In genomic region chr2:136028001-136028400, GRCh38 we compare ENCODE assay signal across 37 cellular contexts.
"Had no signal": no experiment of that assay in that cellular context is flagged by ENCODE, and none has a peak within 500 bp of the region (broad histone marks: within the 10 kb centered on the region; RNA-seq: fewer than 3 reads in every experiment).

No MANE protein-coding gene starts in this region.

- H3K4me3 ChIP-seq: adrenal gland, body of pancreas, breast epithelium had no signal

- H3K36me3 Mint-ChIP-seq: activated CD4-positive, alpha-beta memory T cell treated with anti-CD3 and anti-CD28 coated beads for 36 hours; activated naive CD8-positive, alpha-beta T cell treated with anti-CD3 and anti-CD28 coated beads for 36 hours had no signal

- H3K9me3 ChIP-seq: adrenal gland, body of pancreas, breast epithelium had no signal

- H3K4me1 Mint-ChIP-seq: activated T-helper 17 cell treated with anti-CD3 and anti-CD28 coated beads, Interleukin-2, amount 50 U/mL, for 72 hours had no signal

- H3K4me1 ChIP-seq: breast epithelium had no signal

- H3K27ac Mint-ChIP-seq: activated B cell treated with CpG ODN at 0.5 μM for 24 hours; activated CD4-positive, alpha-beta memory T cell treated with anti-CD3 and anti-CD28 coated beads for 36 hours; activated CD4-positive, alpha-beta T cell treated with anti-CD3 and anti-CD28 coated beads, Interleukin-2, amount 10 ng/mL, durations not matched to agents 24 days and 14 days; activated CD8-positive, alpha-beta T cell treated with anti-CD3 and anti-CD28 coated beads for 36 hours; activated naive CD4-positive, alpha-beta T cell treated with anti-CD3 and anti-CD28 coated beads for 36 hours; activated naive CD4-positive, alpha-beta T cell treated with anti-CD3 and anti-CD28 coated beads, Interleukin-2, amount 50 U/mL, for 72 hours; activated naive CD8-positive, alpha-beta T cell treated with anti-CD3 and anti-CD28 coated beads for 36 hours; activated T-cell treated with anti-CD3 and anti-CD28 coated beads, Interleukin-2, amount 50 U/mL, for 72 hours; activated T-helper 1 cell treated with anti-CD3 and anti-CD28 coated beads, Interleukin-12 subunit alpha, Interleukin-12 subunit beta, Interleukin-2, Interleukin-4 antibody, amounts not matched to agents 30 ng/mL and 10 ng/mL and 1 ng/mL, durations not matched to agents 14 hours and 24 hours and 36 hours; activated T-helper 17 cell treated with anti-CD3 and anti-CD28 coated beads, Interleukin-2, amount 50 U/mL, for 72 hours; T-helper 1 cell treated with Interleukin-12 subunit alpha and Interleukin-12 subunit beta and Interleukin-4 antibody, amounts not matched to agents 30 μg/mL and 1 μg/mL, for 36 hours; T-helper 2 cell treated with Interferon-gamma antibody and Interleukin-4, amounts not matched to agents 5 μg/mL and 100 μg/mL, for 36 hours had no signal

- H3K27me3 ChIP-seq: adrenal gland, body of pancreas, brain microvascular endothelial cell, breast epithelium had no signal

- ATAC-seq: activated CD8-positive, alpha-beta T cell treated with anti-CD3 and anti-CD28 coated beads for 36 hours; activated naive CD4-positive, alpha-beta T cell treated with anti-CD3 and anti-CD28 coated beads, Interleukin-2, amount 50 U/mL, for 72 hours; activated T-cell treated with anti-CD3 and anti-CD28 coated beads, Interleukin-2, amount 50 U/mL, for 4 hours; activated T-cell treated with anti-CD3 and anti-CD28 coated beads, Interleukin-2, amount 50 U/mL, for 72 hours; activated T-helper 17 cell treated with anti-CD3 and anti-CD28 coated beads, Interleukin-2, amount 50 U/mL, for 72 hours; body of pancreas had no signal

- H3K36me3 ChIP-seq: adrenal gland, brain microvascular endothelial cell, breast epithelium had no signal

- H3K27me3 Mint-ChIP-seq: activated B cell treated with CpG ODN at 0.5 μM for 24 hours; activated CD4-positive, alpha-beta memory T cell treated with anti-CD3 and anti-CD28 coated beads for 36 hours; activated CD8-positive, alpha-beta T cell treated with anti-CD3 and anti-CD28 coated beads for 36 hours; activated T-helper 17 cell treated with anti-CD3 and anti-CD28 coated beads, Interleukin-2, amount 50 U/mL, for 72 hours had no signal

- DNase-seq: activated B cell treated with CpG ODN at 0.5 μM for 24 hours; activated CD4-positive, alpha-beta memory T cell treated with anti-CD3 and anti-CD28 coated beads for 36 hours; activated CD4-positive, alpha-beta T cell treated with anti-CD3 and anti-CD28 coated beads for 4 hours; activated CD4-positive, alpha-beta T cell treated with anti-CD3 and anti-CD28 coated beads, Interleukin-2, amount 10 ng/mL, durations not matched to agents 24 days and 14 days; activated CD4-positive, alpha-beta T cell treated with anti-CD3 and anti-CD28 coated beads, Interleukin-2, amount 50 U/mL, for 1 hour; activated CD4-positive, alpha-beta T cell treated with anti-CD3 and anti-CD28 coated beads, Interleukin-2, amount 50 U/mL, for 4 hours; activated CD4-positive, CD25-positive, alpha-beta regulatory T cell treated with anti-CD3 and anti-CD28 coated beads, Interleukin-2, amount 50 U/mL, for 72 hours; activated CD8-positive, alpha-beta memory T cell treated with anti-CD3 and anti-CD28 coated beads, Interleukin-2, amount 50 U/mL, for 4 hours; activated CD8-positive, alpha-beta T cell treated with anti-CD3 and anti-CD28 coated beads for 36 hours; activated effector memory CD4-positive, alpha-beta T cell treated with anti-CD3 and anti-CD28 coated beads, Interleukin-2, amount 50 U/mL, for 16 hours; activated gamma-delta T cell treated with Interleukin-2 at 50 U/mL for 16 hours; activated naive CD4-positive, alpha-beta T cell; activated naive CD4-positive, alpha-beta T cell treated with anti-CD3 and anti-CD28 coated beads for 36 hours; activated naive CD4-positive, alpha-beta T cell treated with anti-CD3 and anti-CD28 coated beads, Interleukin-2, amount 50 U/mL, for 16 hours; activated naive CD8-positive, alpha-beta T cell treated with anti-CD3 and anti-CD28 coated beads for 36 hours; activated T-cell treated with anti-CD3 and anti-CD28 coated beads for 4 hours; activated T-cell treated with anti-CD3 and anti-CD28 coated beads, Interleukin-2, amount 50 U/mL, for 1 hour; activated T-cell treated with anti-CD3 and anti-CD28 coated beads, Interleukin-2, amount 50 U/mL, for 4 hours; activated T-cell treated with anti-CD3 and anti-CD28 coated beads, Interleukin-2, amount 50 U/mL, for 72 hours; adrenal gland; amniotic stem cell; aorta; body of pancreas; brain microvascular endothelial cell; central memory CD4-positive, alpha-beta T cell; T-helper 1 cell; T-helper 2 cell; T-helper 9 cell had no signal

- H3K4me3 Mint-ChIP-seq: activated B cell treated with CpG ODN at 0.5 μM for 24 hours; activated CD4-positive, alpha-beta memory T cell treated with anti-CD3 and anti-CD28 coated beads for 36 hours; activated CD4-positive, alpha-beta T cell treated with anti-CD3 and anti-CD28 coated beads, Interleukin-2, amount 10 ng/mL, durations not matched to agents 24 days and 14 days; activated CD8-positive, alpha-beta T cell treated with anti-CD3 and anti-CD28 coated beads for 36 hours; activated naive CD4-positive, alpha-beta T cell treated with anti-CD3 and anti-CD28 coated beads for 36 hours; activated naive CD8-positive, alpha-beta T cell treated with anti-CD3 and anti-CD28 coated beads for 36 hours; activated T-cell treated with anti-CD3 and anti-CD28 coated beads, Interleukin-2, amount 50 U/mL, for 4 hours; activated T-cell treated with anti-CD3 and anti-CD28 coated beads, Interleukin-2, amount 50 U/mL, for 72 hours; activated T-helper 1 cell treated with anti-CD3 and anti-CD28 coated beads, Interleukin-12 subunit alpha, Interleukin-12 subunit beta, Interleukin-2, Interleukin-4 antibody, amounts not matched to agents 30 ng/mL and 10 ng/mL and 1 ng/mL, durations not matched to agents 14 hours and 24 hours and 36 hours; activated T-helper 17 cell treated with anti-CD3 and anti-CD28 coated beads, Interleukin-2, amount 50 U/mL, for 72 hours; T-helper 1 cell treated with Interleukin-12 subunit alpha and Interleukin-12 subunit beta and Interleukin-4 antibody, amounts not matched to agents 30 μg/mL and 1 μg/mL, for 36 hours; T-helper 2 cell treated with Interferon-gamma antibody and Interleukin-4, amounts not matched to agents 5 μg/mL and 100 μg/mL, for 36 hours had no signal

- H3K27ac ChIP-seq: adrenal gland, body of pancreas, brain microvascular endothelial cell, breast epithelium, VCaP had no signal

- FAIRE-seq: astrocyte, TTC549 had no signal

- H3K9me3 Mint-ChIP-seq: activated B cell treated with CpG ODN at 0.5 μM for 24 hours; activated CD4-positive, alpha-beta memory T cell treated with anti-CD3 and anti-CD28 coated beads for 36 hours; activated CD8-positive, alpha-beta T cell treated with anti-CD3 and anti-CD28 coated beads for 36 hours; activated naive CD4-positive, alpha-beta T cell treated with anti-CD3 and anti-CD28 coated beads for 36 hours; activated naive CD4-positive, alpha-beta T cell treated with anti-CD3 and anti-CD28 coated beads, Interleukin-2, amount 50 U/mL, for 72 hours; activated naive CD8-positive, alpha-beta T cell treated with anti-CD3 and anti-CD28 coated beads for 36 hours; activated T-cell treated with anti-CD3 and anti-CD28 coated beads, Interleukin-2, amount 50 U/mL, for 4 hours; activated T-cell treated with anti-CD3 and anti-CD28 coated beads, Interleukin-2, amount 50 U/mL, for 72 hours; activated T-helper 1 cell treated with anti-CD3 and anti-CD28 coated beads, Interleukin-12 subunit alpha, Interleukin-12 subunit beta, Interleukin-2, Interleukin-4 antibody, amounts not matched to agents 30 ng/mL and 10 ng/mL and 1 ng/mL, durations not matched to agents 14 hours and 24 hours and 36 hours; activated T-helper 17 cell treated with anti-CD3 and anti-CD28 coated beads, Interleukin-2, amount 50 U/mL, for 72 hours; T-helper 1 cell treated with Interleukin-12 subunit alpha and Interleukin-12 subunit beta and Interleukin-4 antibody, amounts not matched to agents 30 μg/mL and 1 μg/mL, for 36 hours; T-helper 2 cell treated with Interferon-gamma antibody and Interleukin-4, amounts not matched to agents 5 μg/mL and 100 μg/mL, for 36 hours had no signal
